Comparison of ENCODE assay signal across 18 cellular contexts in genomic region chr7:118324790-118325449, GRCh38.
DNase-seq lines count a peak whose midpoint lies in the region; ATAC-seq and TF ChIP-seq lines count a peak whose summit lies in the region.
"Had no signal": no experiment of that assay in that cellular context is flagged by ENCODE, and none has a peak within 500 bp of the region (broad histone marks: within the 10 kb centered on the region; RNA-seq: fewer than 3 reads in every experiment).

No MANE protein-coding gene starts in this region.

- TF ChIP-seq CTCF in chondrocyte (IDR thresholded peaks at IDR 0.05), result no peak

- H3K4me3 Mint-ChIP-seq in chondrocyte (ENCODE audit: unreplicated experiment), result no peak overlapping the region
- H3K4me3 Mint-ChIP-seq in stimulated activated effector memory CD8-positive, alpha-beta T cell treated with anti-CD3 and anti-CD28 coated beads, Interleukin-12 subunit alpha, Interleukin-12 subunit beta, amount 100 ng/mL, for 72 hours, result no peak overlapping the region

- DNase-seq in chondrocyte (ENCODE audit: low spot score) (peak; percentile 83), left colon (no peak)
- no peak for DNase-seq in stimulated activated effector memory CD8-positive, alpha-beta T cell treated with anti-CD3 and anti-CD28 coated beads, Interleukin-12 subunit alpha, Interleukin-12 subunit beta, amount 100 ng/mL, for 72 hours (ENCODE audit: low spot score in 2 of 2)
- no peak for DNase-seq in activated CD8-positive, alpha-beta memory T cell treated with anti-CD3 and anti-CD28 coated beads, Interleukin-2, amount 50 U/mL, for 4 hours
- DNase-seq: C1 segment of cervical spinal cord, GDM1, GOT3, KG1, NCI-H1048, NCI-H146, NCI-H226, NCI-H524 treated with DMSO at 0.1 percent for 48 hours, SHP77 treated with DMSO at 0.1 percent for 48 hours, T-helper 1 cell had no signal

- peaks cover 5% of the 10 kb centered on the region for H3K27me3 Mint-ChIP-seq in chondrocyte (ENCODE audit: low read depth)

- no peak overlapping the region for H3K27ac Mint-ChIP-seq in chondrocyte (ENCODE audit: unreplicated experiment)
- no peak overlapping the region for H3K27ac Mint-ChIP-seq in stimulated activated effector memory CD8-positive, alpha-beta T cell treated with anti-CD3 and anti-CD28 coated beads, Interleukin-12 subunit alpha, Interleukin-12 subunit beta, amount 100 ng/mL, for 72 hours

- ATAC-seq in GM21619 (IDR thresholded peaks at IDR 0.05; ENCODE audit: unreplicated experiment) (peak; percentile 34), HG03432 (IDR thresholded peaks at IDR 0.05; ENCODE audit: unreplicated experiment) (peak; percentile 24), HG03108 (IDR thresholded peaks at IDR 0.05; ENCODE audit: unreplicated experiment) (no peak), left colon (no peak)
- ATAC-seq in stimulated activated effector memory CD8-positive, alpha-beta T cell treated with anti-CD3 and anti-CD28 coated beads, Interleukin-12 subunit alpha, Interleukin-12 subunit beta, amount 100 ng/mL, for 72 hours, result peak; percentile 34
- ATAC-seq: SK-N-SH treated with all-trans-retinoic acid at 6 μM for 48 hours had no signal

- no peaks in the 10 kb centered on the region for H3K9me3 Mint-ChIP-seq in chondrocyte (ENCODE audit: low read depth)
- no peaks in the 10 kb centered on the region for H3K9me3 Mint-ChIP-seq in stimulated activated effector memory CD8-positive, alpha-beta T cell treated with anti-CD3 and anti-CD28 coated beads, Interleukin-12 subunit alpha, Interleukin-12 subunit beta, amount 100 ng/mL, for 72 hours

- no peaks in the 10 kb centered on the region for H3K36me3 Mint-ChIP-seq in chondrocyte (ENCODE audit: low read depth)
- H3K36me3 Mint-ChIP-seq in stimulated activated effector memory CD8-positive, alpha-beta T cell treated with anti-CD3 and anti-CD28 coated beads, Interleukin-12 subunit alpha, Interleukin-12 subunit beta, amount 100 ng/mL, for 72 hours, result no peaks in the 10 kb centered on the region

- intact Hi-C loops in left colon (cut with DNase I, micrococcal nuclease), result no loop called here

- no peaks in the 10 kb centered on the region for H3K4me1 Mint-ChIP-seq in chondrocyte (ENCODE audit: low read depth)
- no peaks in the 10 kb centered on the region for H3K4me1 Mint-ChIP-seq in stimulated activated effector memory CD8-positive, alpha-beta T cell treated with anti-CD3 and anti-CD28 coated beads, Interleukin-12 subunit alpha, Interleukin-12 subunit beta, amount 100 ng/mL, for 72 hours

Comparison
In these comparisons a context has a peak if more than half of its experiments do, and no peak if none do; other contexts are left out.
1. ATAC-seq: peak in GM21619 (single experiment), HG03432 (single experiment) and stimulated activated effector memory CD8-positive, alpha-beta T cell treated with anti-CD3 and anti-CD28 coated beads, Interleukin-12 subunit alpha, Interleukin-12 subunit beta, amount 100 ng/mL, for 72 hours (single experiment); none in HG03108 (single experiment) and left colon (single experiment).